19 cellular contexts compared by ENCODE assay signal in genomic region chrX:107619836-107620235, GRCh38. TPM values are rescaled to one million over a fixed set of nuclear protein-coding genes. Genes with fewer than 3 reads are reported as not detected.
DNase-seq lines count a peak whose midpoint lies in the region; ATAC-seq and TF ChIP-seq lines count a peak whose summit lies in the region.
"Had no signal": no experiment of that assay in that cellular context is flagged by ENCODE, and none has a peak within 500 bp of the region (broad histone marks: within the 10 kb centered on the region; RNA-seq: fewer than 3 reads in every experiment).

No MANE protein-coding gene starts in this region.

- H3K27ac ChIP-seq in right atrium auricular region, result no peak overlapping the region
- no peak overlapping the region for H3K27ac ChIP-seq in right cardiac atrium (ENCODE audit: low read length)
- H3K27ac ChIP-seq: BLaER1 had no signal

- ATAC-seq in right cardiac atrium, result no peak
- ATAC-seq in GM21381 (IDR thresholded peaks at IDR 0.05; ENCODE audit: unreplicated experiment), result no peak
- ATAC-seq: GM23338, Panc1 had no signal

- H3K9me3 ChIP-seq in right atrium auricular region, result peaks cover 0 to 9% of the 10 kb centered on the region in 2 donors
- no peaks in the 10 kb centered on the region for H3K9me3 ChIP-seq in right cardiac atrium (ENCODE audit: control insufficient read depth, low read length)

- peak; percentile 38 for DNase-seq in right atrium auricular region (ENCODE audit: low spot score)
- DNase-seq in right cardiac atrium, result no peak
- DNase-seq in amniotic epithelial cell (ENCODE audit: low read depth), result peak; percentile 74
- peak; percentile 77 for DNase-seq in fibroblast of villous mesenchyme (ENCODE audit: low read depth)
- DNase-seq in HPDE6-E6E7 (ENCODE audit: extremely low spot score), result no peak
- no peak for DNase-seq in medulla oblongata (ENCODE audit: extremely low spot score)
- no peak for DNase-seq in nucleus accumbens (lab: John Stamatoyannopoulos, UW)
- DNase-seq: CD8-positive, alpha-beta memory T cell; DND-41; Kasumi-1; MM.1S; NCI-H1092 treated with DMSO at 0.1 percent for 48 hours; NCI-H2081 treated with DMSO at 0.1 percent for 48 hours; NCI-H510A treated with DMSO at 0.1 percent for 48 hours; NCI-H82 had no signal

- H3K27me3 ChIP-seq in right atrium auricular region, result no peaks in the 10 kb centered on the region
- no peaks in the 10 kb centered on the region for H3K27me3 ChIP-seq in right cardiac atrium (ENCODE audit: control insufficient read depth, insufficient read depth)

- TF ChIP-seq CTCF in right atrium auricular region (IDR thresholded peaks at IDR 0.05), result no peak
- TF ChIP-seq CTCF in fibroblast of villous mesenchyme (IDR thresholded peaks at IDR 0.05; ENCODE audit: insufficient read depth, low read depth, low read length), result no peak

- intact Hi-C loops in right cardiac atrium (cut with DNase I), result no loop called here

- WGBS in right cardiac atrium, result 60% methylated on average over 7 of the region's 7 CpGs

- H3K4me3 ChIP-seq in right atrium auricular region, result no peak overlapping the region
- no peak overlapping the region for H3K4me3 ChIP-seq in right cardiac atrium (ENCODE audit: low read length)
- H3K4me3 ChIP-seq in fibroblast of villous mesenchyme (ENCODE audit: low read depth, low read length), result no peak overlapping the region
- H3K4me3 ChIP-seq: BLaER1, GM23338 had no signal

- no peaks in the 10 kb centered on the region for H3K36me3 ChIP-seq in right atrium auricular region
- H3K36me3 ChIP-seq: BLaER1 had no signal

- H3K4me1 ChIP-seq in right atrium auricular region, result no peaks in the 10 kb centered on the region
- H3K4me1 ChIP-seq in right cardiac atrium (ENCODE audit: control insufficient read depth, insufficient read depth, low read length), result no peaks in the 10 kb centered on the region
- H3K4me1 ChIP-seq: BLaER1 had no signal

RNA-seq across cellular contexts. Expression of gene PRPS1, which starts 8.5 kb away (rescaled TPM):
- total RNA-seq in right atrium auricular region (10 to 100 TPM; 19.0 to 23.8 TPM), right cardiac atrium (10 to 100 TPM; 20.4 to 26.3 (median 24.8) TPM), fibroblast of villous mesenchyme (34.1 and 76.9 TPM in 2 replicates)
- 13.9 TPM for polyA plus RNA-seq in right cardiac atrium

Comparison
In these comparisons a context has a peak if more than half of its experiments do, and no peak if none do; other contexts are left out.
1. DNase-seq: peak in right atrium auricular region (single experiment), amniotic epithelial cell (single experiment) and fibroblast of villous mesenchyme (single experiment); none in right cardiac atrium (0 of 3), HPDE6-E6E7 (single experiment), medulla oblongata (single experiment) and nucleus accumbens (0 of 56).